13 cellular contexts compared by ENCODE assay signal in genomic region chr16:81601601-81602251, GRCh38.
DNase-seq lines count a peak whose midpoint lies in the region; TF ChIP-seq lines count a peak whose summit lies in the region.
"Had no signal": no experiment of that assay in that cellular context is flagged by ENCODE, and none has a peak within 500 bp of the region (broad histone marks: within the 10 kb centered on the region; RNA-seq: fewer than 3 reads in every experiment).

No MANE protein-coding gene starts in this region.

- peak overlapping the region; percentile 100 for H2BK12ac ChIP-seq in trophoblast cell (ENCODE audit: low read length)

- peak overlapping the region; percentile 47 for H3K14ac ChIP-seq in trophoblast cell (ENCODE audit: low read length)

- H2AFZ ChIP-seq in trophoblast cell (ENCODE audit: insufficient read depth, low read length, poor library complexity): peak overlapping the region; percentile 12

- H3K4me1 ChIP-seq in Caco-2 (peaks cover 50% of the 10 kb centered on the region), SJSA1 (replicated peaks) (peaks cover 38% of the 10 kb centered on the region), trophoblast cell (ENCODE audit: control insufficient read depth in 1 of 2, insufficient read depth in 2 of 2, low read length in 2 of 2) (peaks cover 36 to 54% of the 10 kb centered on the region in 2 experiments)

- TF ChIP-seq CTCF in Caco-2 (IDR thresholded peaks at IDR 0.05; ENCODE audit: insufficient read depth in 1 of 2, low read depth in 1 of 2, low read length in 1 of 2, severe bottlenecking in 1 of 2, unreplicated experiment in 1 of 2): no peak

- H3K4me1 Mint-ChIP-seq in Caco-2 (ENCODE audit: low read depth, unreplicated experiment): peaks cover 50% of the 10 kb centered on the region

- H2BK5ac ChIP-seq in trophoblast cell (ENCODE audit: low read depth, low read length, poor library complexity): peak overlapping the region; percentile 99

- peak overlapping the region; percentile 87 for H2BK120ac ChIP-seq in trophoblast cell (ENCODE audit: insufficient read depth, low read length, poor library complexity)

- peak overlapping the region; percentile 90 for H3K27ac ChIP-seq in SJSA1
- peak overlapping the region; percentile 98 for H3K27ac ChIP-seq in trophoblast cell (ENCODE audit: low read depth, low read length)
- H3K27ac ChIP-seq: WERI-Rb-1 had no signal

- no TSS peak for BruUV-seq in Caco-2 (replicated peaks; lab: Mats Ljungman, UMichigan)

- H3K9me3 Mint-ChIP-seq in Caco-2 (ENCODE audit: unreplicated experiment): no peaks in the 10 kb centered on the region
- H3K9me3 Mint-ChIP-seq: activated T-cell treated with anti-CD3 and anti-CD28 coated beads, Interleukin-2, amount 50 U/mL, for 24 hours had no signal

- no peak overlapping the region for H3K4me2 ChIP-seq in trophoblast cell (ENCODE audit: low read length)

- peak overlapping the region; percentile 100 for H2AK5ac ChIP-seq in trophoblast cell (ENCODE audit: low read length)

- peaks cover 30% of the 10 kb centered on the region for H3K79me1 ChIP-seq in trophoblast cell (ENCODE audit: low read length)

- H3K23ac ChIP-seq in trophoblast cell (ENCODE audit: low read length): no peak overlapping the region

- H4K12ac ChIP-seq in trophoblast cell (ENCODE audit: low read depth, low read length): peak overlapping the region; percentile 3

- POLR2A ChIA-PET in Caco-2 (lab: Charles Lee): no interaction called here

- peaks cover 28% of the 10 kb centered on the region for H3K36me3 Mint-ChIP-seq in Caco-2 (ENCODE audit: insufficient read depth, unreplicated experiment)

- H3K9ac ChIP-seq in trophoblast cell (ENCODE audit: low read length): no peak overlapping the region

- H4K91ac ChIP-seq in trophoblast cell (ENCODE audit: low read depth, low read length): peak overlapping the region; percentile 80

- peak overlapping the region; percentile 77 for H3K4ac ChIP-seq in trophoblast cell (ENCODE audit: low read depth, low read length)

- H3K4me3 Mint-ChIP-seq in Caco-2 (ENCODE audit: unreplicated experiment): no peak overlapping the region
- H3K4me3 Mint-ChIP-seq: activated T-cell treated with anti-CD3 and anti-CD28 coated beads, Interleukin-2, amount 50 U/mL, for 24 hours had no signal

- no peaks in the 10 kb centered on the region for H3K36me3 ChIP-seq in Caco-2 (ENCODE audit: control insufficient read depth, insufficient read depth, low read length)
- no peaks in the 10 kb centered on the region for H3K36me3 ChIP-seq in SJSA1
- peaks cover 4% of the 10 kb centered on the region in 2 experiments for H3K36me3 ChIP-seq in trophoblast cell (ENCODE audit: control insufficient read depth in 1 of 2, insufficient read depth in 2 of 2, low read length in 2 of 2)
- H3K36me3 ChIP-seq: upper lobe of left lung, WERI-Rb-1 had no signal

- H3K27me3 Mint-ChIP-seq in Caco-2 (ENCODE audit: insufficient read depth, unreplicated experiment): no peaks in the 10 kb centered on the region
- H3K27me3 Mint-ChIP-seq: activated T-cell treated with anti-CD3 and anti-CD28 coated beads, Interleukin-2, amount 50 U/mL, for 24 hours had no signal

- DNase-seq in Caco-2 (no peak), SJSA1 (ENCODE audit: low read depth in 1 of 2, low spot score in 2 of 2) (no peak), fibroblast of peridontal ligament (ENCODE audit: extremely low read depth) (peak; percentile 51), trophoblast cell (peak in 1 of 2 donors; percentile 69), head of caudate nucleus (no peak), occipital lobe (lab: John Stamatoyannopoulos, UW) (no peak), DMS79 treated with DMSO at 0.1 percent for 48 hours (lab: John Stamatoyannopoulos, UW) (no peak)
- DNase-seq in activated CD8-positive, alpha-beta memory T cell treated with anti-CD3 and anti-CD28 coated beads for 24 hours: no peak
- DNase-seq: activated T-cell treated with anti-CD3 and anti-CD28 coated beads, Interleukin-2, amount 50 U/mL, for 24 hours; DND-41; erythroblast; WERI-Rb-1 had no signal

- H3K79me2 ChIP-seq in trophoblast cell (ENCODE audit: control insufficient read depth, insufficient read depth, low read length, poor library complexity): peaks cover 24% of the 10 kb centered on the region

- no peaks in the 10 kb centered on the region for H3K9me3 ChIP-seq in Caco-2
- H3K9me3 ChIP-seq in SJSA1 (replicated peaks): no peaks in the 10 kb centered on the region
- H3K9me3 ChIP-seq in trophoblast cell (ENCODE audit: insufficient read depth, low read depth, low read length): no peaks in the 10 kb centered on the region
- H3K9me3 ChIP-seq: upper lobe of left lung had no signal

- peak overlapping the region; percentile 97 for H3K27ac Mint-ChIP-seq in Caco-2 (ENCODE audit: unreplicated experiment)

- intact Hi-C loops in Caco-2 (cut with micrococcal nuclease; ENCODE audit: unreplicated experiment): no loop called here
- intact Hi-C loops in head of caudate nucleus (cut with DNase I): no loop called here

- no peaks in the 10 kb centered on the region for H3K27me3 ChIP-seq in Caco-2 (replicated peaks; ENCODE audit: control insufficient read depth, insufficient read depth, low read length)
- no peaks in the 10 kb centered on the region for H3K27me3 ChIP-seq in SJSA1 (replicated peaks)
- no peaks in the 10 kb centered on the region for H3K27me3 ChIP-seq in trophoblast cell (ENCODE audit: insufficient read depth, low read length)
- H3K27me3 ChIP-seq: upper lobe of left lung had no signal

- CTCF ChIA-PET in Caco-2 (lab: Charles Lee): interaction anchor here (0.6 kb wide), 1 partner anchor 566 kb away, joined by 3 read pairs; the partner anchor contains the start of gene ATMIN

- H3K4me3 ChIP-seq in Caco-2 (ENCODE audit: low read depth, low read length) (no peak overlapping the region), SJSA1 (no peak overlapping the region), trophoblast cell (ENCODE audit: low read depth, low read length) (no peak overlapping the region)
- H3K4me3 ChIP-seq: upper lobe of left lung had no signal

- peak overlapping the region; percentile 65 for H4K8ac ChIP-seq in trophoblast cell (ENCODE audit: low read depth, low read length)

- peak overlapping the region; percentile 93 for H3K18ac ChIP-seq in trophoblast cell (ENCODE audit: low read length)

- no CpG with 5 or more reads among the region's 16 CpGs for WGBS in trophoblast cell (ENCODE audit: extremely low coverage, insufficient coverage, insufficient read length)
